In the genomic region with DNA sequence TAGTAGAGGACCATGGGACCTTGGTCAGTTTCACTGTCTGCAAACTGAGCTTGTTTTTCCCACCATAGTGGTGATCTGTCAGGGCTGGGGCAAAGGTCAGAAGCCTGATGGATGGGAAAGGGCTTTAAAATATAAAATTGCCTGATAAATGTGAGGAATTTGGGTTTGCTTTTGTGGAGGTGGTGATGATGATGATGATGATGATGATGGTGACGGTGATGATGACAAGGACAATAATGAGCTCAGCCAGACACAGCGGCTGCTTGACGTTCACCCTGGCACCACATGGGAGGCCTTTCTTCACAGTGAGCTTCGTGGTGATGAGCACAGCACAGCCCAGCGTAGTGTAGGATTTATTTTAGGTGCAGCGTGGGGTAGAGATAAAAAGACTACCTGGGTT, we compare ENCODE assay signal across 15 cellular contexts.
DNase-seq lines count a peak whose midpoint lies in the region; ATAC-seq and TF ChIP-seq lines count a peak whose summit lies in the region.
"Had no signal": no experiment of that assay in that cellular context is flagged by ENCODE, and none has a peak within 500 bp of the region (broad histone marks: within the 10 kb centered on the region; RNA-seq: fewer than 3 reads in every experiment).

No MANE protein-coding gene starts in this region.

- peaks cover 4% of the 10 kb centered on the region for H4K20me1 ChIP-seq in neural progenitor cell (ENCODE audit: low read depth)

- H3K4me2 ChIP-seq in neural progenitor cell, result no peak overlapping the region
- H3K4me2 ChIP-seq: GM23338 had no signal

- no peak overlapping the region for H3K4me3 ChIP-seq in CD4-positive, alpha-beta memory T cell (ENCODE audit: low read length in 2 of 2)
- H3K4me3 ChIP-seq in HEK293 (ENCODE audit: low read depth, low read length) (no peak overlapping the region), neural progenitor cell (no peak overlapping the region), esophagus muscularis mucosa (no peak overlapping the region), left ventricle myocardium inferior (no peak overlapping the region)
- H3K4me3 ChIP-seq: GM23338, SJSA1 had no signal

- no peaks in the 10 kb centered on the region for H3K36me3 ChIP-seq in CD4-positive, alpha-beta memory T cell (ENCODE audit: insufficient read depth, low read length)
- H3K36me3 ChIP-seq in HEK293 (ENCODE audit: control insufficient read depth in 2 of 2, insufficient read depth in 1 of 2, low read length in 2 of 2), result no peaks in the 10 kb centered on the region
- no peaks in the 10 kb centered on the region for H3K36me3 ChIP-seq in neural progenitor cell
- no peaks in the 10 kb centered on the region for H3K36me3 ChIP-seq in esophagus muscularis mucosa
- no peaks in the 10 kb centered on the region for H3K36me3 ChIP-seq in left ventricle myocardium inferior
- H3K36me3 ChIP-seq: SJSA1 had no signal

- no peaks in the 10 kb centered on the region for H3K79me2 ChIP-seq in neural progenitor cell (ENCODE audit: low read depth)

- ATAC-seq in GM19328 (IDR thresholded peaks at IDR 0.05; ENCODE audit: unreplicated experiment), result no peak
- ATAC-seq: PC-3 had no signal

- no peak for TF ChIP-seq POLR2A in esophagus muscularis mucosa (IDR thresholded peaks at IDR 0.05; ENCODE audit: low read depth)

- peak overlapping the region; percentile 4 to 85 (median 69) for H3K27ac Mint-ChIP-seq in CD4-positive, alpha-beta memory T cell
- H3K27ac Mint-ChIP-seq in brain (peak overlapping the region in 3 of 5 experiments; percentile 11 to 60 (median 27)), neural progenitor cell (peak overlapping the region; percentile 32)
- H3K27ac Mint-ChIP-seq: GM23338 had no signal

- WGBS in esophagus muscularis mucosa, result 95% methylated on average over 6 of the region's 6 CpGs

- no peak for DNase-seq in CD4-positive, alpha-beta memory T cell
- no peak for DNase-seq in neural progenitor cell (ENCODE audit: low spot score)
- DNase-seq in esophagus muscularis mucosa (ENCODE audit: extremely low spot score), result no peak
- no peak for DNase-seq in left ventricle myocardium inferior
- DNase-seq: KBM-7, NCI-H1048, NCI-H2107, NCI-H446, PC-3 had no signal

- POLR2A ChIA-PET in CD4-positive, alpha-beta memory T cell (lab: Charles Lee; ENCODE audit: partially characterized antibody), result no interaction called here
- POLR2A ChIA-PET in HEK293 (lab: Yijun Ruan, JAX), result no interaction called here

- TF ChIP-seq CTCF in HEK293 (tag by site-specific recombination; IDR thresholded peaks at IDR 0.05) (no peak), brain (conservative IDR thresholded peaks at IDR 0.05) (no peak), neural progenitor cell (IDR thresholded peaks at IDR 0.05) (no peak), esophagus muscularis mucosa (IDR thresholded peaks at IDR 0.05) (no peak), left ventricle myocardium inferior (IDR thresholded peaks at IDR 0.05; ENCODE audit: borderline replicate concordance) (no peak)

- H3K27me3 Mint-ChIP-seq in CD4-positive, alpha-beta memory T cell, result no peaks in the 10 kb centered on the region
- peaks cover 7% of the 10 kb centered on the region for H3K27me3 Mint-ChIP-seq in brain
- H3K27me3 Mint-ChIP-seq in neural progenitor cell (ENCODE audit: insufficient read depth, low read depth), result no peaks in the 10 kb centered on the region

- no peak for TF ChIP-seq EP300 in esophagus muscularis mucosa (IDR thresholded peaks at IDR 0.05)

- H3K4me1 Mint-ChIP-seq in CD4-positive, alpha-beta memory T cell, result peaks cover 31 to 72% (median 52%) of the 10 kb centered on the region in 4 donors
- H3K4me1 Mint-ChIP-seq in brain, result peaks cover 93% of the 10 kb centered on the region
- peaks cover 52% of the 10 kb centered on the region for H3K4me1 Mint-ChIP-seq in neural progenitor cell

- H2AFZ ChIP-seq in neural progenitor cell (replicated peaks), result no peak overlapping the region
- H2AFZ ChIP-seq: GM23338 had no signal

- no peak overlapping the region for H3K27ac ChIP-seq in CD4-positive, alpha-beta memory T cell (ENCODE audit: low read depth, low read length)
- H3K27ac ChIP-seq in HEK293 (ENCODE audit: extremely low read depth, low read depth, low read length), result no peak overlapping the region
- H3K27ac ChIP-seq in neural progenitor cell, result no peak overlapping the region
- no peak overlapping the region for H3K27ac ChIP-seq in esophagus muscularis mucosa (replicated peaks in 1 of 4)
- H3K27ac ChIP-seq in left ventricle myocardium inferior (replicated peaks), result no peak overlapping the region
- H3K27ac ChIP-seq: C4-2B, SJSA1 had no signal

- peaks cover 0 to 3% of the 10 kb centered on the region in 2 donors for H3K36me3 Mint-ChIP-seq in CD4-positive, alpha-beta memory T cell
- no peaks in the 10 kb centered on the region for H3K36me3 Mint-ChIP-seq in brain
- H3K36me3 Mint-ChIP-seq in neural progenitor cell, result no peaks in the 10 kb centered on the region

- no peaks in the 10 kb centered on the region for H3F3A ChIP-seq in neural progenitor cell (ENCODE audit: low read depth)

- H3K9me3 Mint-ChIP-seq in CD4-positive, alpha-beta memory T cell, result no peaks in the 10 kb centered on the region
- H3K9me3 Mint-ChIP-seq in brain, result no peaks in the 10 kb centered on the region
- no peaks in the 10 kb centered on the region for H3K9me3 Mint-ChIP-seq in neural progenitor cell
- H3K9me3 Mint-ChIP-seq: GM23338 had no signal

- H3K4me1 ChIP-seq in CD4-positive, alpha-beta memory T cell (ENCODE audit: insufficient read depth, low read length), result peaks cover 9% of the 10 kb centered on the region
- no peaks in the 10 kb centered on the region for H3K4me1 ChIP-seq in HEK293 (ENCODE audit: control insufficient read depth, insufficient read depth, low read length)
- H3K4me1 ChIP-seq in neural progenitor cell, result peaks cover 7% of the 10 kb centered on the region
- peaks cover 25 to 42% (median 36%) of the 10 kb centered on the region in 4 donors for H3K4me1 ChIP-seq in esophagus muscularis mucosa
- peaks cover 33% of the 10 kb centered on the region for H3K4me1 ChIP-seq in left ventricle myocardium inferior
- H3K4me1 ChIP-seq: SJSA1 had no signal

- intact Hi-C loops in CD4-positive, alpha-beta memory T cell (cut with micrococcal nuclease), result no loop called here
- intact Hi-C loops in esophagus muscularis mucosa (cut with DNase I) (loop anchor here (10.0 kb wide), 1 partner anchor 260 kb away; a partner anchor contains a TSS), left ventricle myocardium inferior (cut with micrococcal nuclease) (no loop called here)

- no peak overlapping the region for H3K4me3 Mint-ChIP-seq in CD4-positive, alpha-beta memory T cell
- H3K4me3 Mint-ChIP-seq in brain (no peak overlapping the region), neural progenitor cell (no peak overlapping the region)
- H3K4me3 Mint-ChIP-seq: GM23338 had no signal

- CTCF ChIA-PET in CD4-positive, alpha-beta memory T cell (lab: Charles Lee; ENCODE audit: partially characterized antibody), result interaction anchor here (1.2 kb wide), 1 partner anchor 15 kb away, joined by 4 read pairs; no protein-coding TSS in a partner anchor
- CTCF ChIA-PET in HEK293 (lab: Yijun Ruan, JAX), result no interaction called here

- no peaks in the 10 kb centered on the region for H3K27me3 ChIP-seq in CD4-positive, alpha-beta memory T cell (ENCODE audit: insufficient read depth, low read length)
- H3K27me3 ChIP-seq in neural progenitor cell, result no peaks in the 10 kb centered on the region
- H3K27me3 ChIP-seq in esophagus muscularis mucosa, result no peaks in the 10 kb centered on the region
- H3K27me3 ChIP-seq in left ventricle myocardium inferior (ENCODE audit: low read depth), result no peaks in the 10 kb centered on the region
- H3K27me3 ChIP-seq: SJSA1 had no signal

- H3K9ac ChIP-seq in neural progenitor cell, result no peak overlapping the region

- no peaks in the 10 kb centered on the region for H3K9me3 ChIP-seq in CD4-positive, alpha-beta memory T cell (ENCODE audit: control insufficient read depth in 1 of 2, low read length in 2 of 2)
- no peaks in the 10 kb centered on the region for H3K9me3 ChIP-seq in HEK293 (ENCODE audit: control insufficient read depth, insufficient read depth, low read depth, low read length)
- H3K9me3 ChIP-seq in neural progenitor cell (ENCODE audit: low read depth), result no peaks in the 10 kb centered on the region
- H3K9me3 ChIP-seq in esophagus muscularis mucosa, result no peaks in the 10 kb centered on the region
- no peaks in the 10 kb centered on the region for H3K9me3 ChIP-seq in left ventricle myocardium inferior (replicated peaks)
- H3K9me3 ChIP-seq: SJSA1 had no signal

TF ChIP-seq in HEK293, 187 proteins besides CTCF, POLR2A, EP300 and RAD21:
- TF ChIP-seq, protein P1, sequence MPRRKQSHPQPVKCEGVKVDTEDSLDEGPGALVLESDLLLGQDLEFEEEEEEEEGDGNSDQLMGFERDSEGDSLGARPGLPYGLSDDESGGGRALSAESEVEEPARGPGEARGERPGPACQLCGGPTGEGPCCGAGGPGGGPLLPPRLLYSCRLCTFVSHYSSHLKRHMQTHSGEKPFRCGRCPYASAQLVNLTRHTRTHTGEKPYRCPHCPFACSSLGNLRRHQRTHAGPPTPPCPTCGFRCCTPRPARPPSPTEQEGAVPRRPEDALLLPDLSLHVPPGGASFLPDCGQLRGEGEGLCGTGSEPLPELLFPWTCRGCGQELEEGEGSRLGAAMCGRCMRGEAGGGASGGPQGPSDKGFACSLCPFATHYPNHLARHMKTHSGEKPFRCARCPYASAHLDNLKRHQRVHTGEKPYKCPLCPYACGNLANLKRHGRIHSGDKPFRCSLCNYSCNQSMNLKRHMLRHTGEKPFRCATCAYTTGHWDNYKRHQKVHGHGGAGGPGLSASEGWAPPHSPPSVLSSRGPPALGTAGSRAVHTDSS (tag by site-specific recombination; IDR thresholded peaks at IDR 0.05), result peak; percentile 92
- no peak for TF ChIP-seq WT1 (tag by site-specific recombination; IDR thresholded peaks at IDR 0.05)
